ENCODE assay signal across 12 cellular contexts in the genomic region with DNA sequence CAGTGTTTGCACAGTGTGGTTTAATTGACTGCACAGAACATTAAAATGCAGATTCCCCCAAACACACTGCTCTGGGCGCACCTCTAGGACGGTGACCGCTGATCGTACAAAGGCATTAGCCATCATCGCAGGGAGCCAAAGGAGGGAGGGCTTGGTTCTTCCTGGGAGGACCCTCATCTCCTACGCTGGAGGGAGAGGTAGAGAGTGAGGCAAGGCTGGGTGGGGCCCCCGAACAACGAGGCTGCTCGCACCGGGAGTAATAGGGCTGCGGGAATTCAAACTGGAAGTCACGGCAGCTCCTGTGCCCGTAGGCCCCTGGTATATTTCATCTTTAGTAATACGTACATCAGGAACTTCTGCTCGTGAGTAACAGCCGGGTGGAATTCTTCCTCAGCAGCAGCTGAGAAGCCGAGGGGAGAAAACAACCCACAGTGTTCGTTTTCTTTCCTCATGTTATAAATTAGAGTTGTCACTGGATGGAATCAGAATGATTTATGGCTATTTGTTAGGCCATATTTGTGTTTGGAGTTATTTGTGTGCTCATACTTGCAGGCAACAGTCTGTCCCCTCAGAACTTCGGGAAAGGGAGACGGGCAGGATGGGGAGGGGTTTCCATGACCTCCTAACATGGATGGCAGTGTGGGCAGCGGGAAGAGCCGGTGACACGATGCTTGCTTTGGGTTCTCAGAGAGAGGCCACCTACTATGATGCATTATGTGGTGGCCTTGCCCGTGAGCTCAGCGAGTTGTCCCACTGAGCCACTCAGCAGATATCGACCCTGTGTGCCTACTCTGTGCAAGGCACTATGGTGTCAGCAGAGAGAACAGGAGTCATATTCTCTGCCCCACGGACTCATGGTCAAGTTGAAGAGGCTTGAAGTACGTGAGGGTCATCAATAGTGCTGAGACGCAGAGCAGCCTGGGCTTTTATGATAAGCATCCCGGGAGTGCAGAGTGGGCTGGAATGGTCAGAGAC.
"Had no signal": no experiment of that assay in that cellular context is flagged by ENCODE, and none has a peak within 500 bp of the region (broad histone marks: within the 10 kb centered on the region; RNA-seq: fewer than 3 reads in every experiment).

No MANE protein-coding gene starts in this region.

- H3K4me3 ChIP-seq: gastrocnemius medialis, left lung, lower lobe of right lung, ovary, smooth muscle cell had no signal

- H3K9me3 Mint-ChIP-seq: memory B cell; mesothelial cell of epicardium; natural killer cell treated with Interleukin-12 subunit alpha and Interleukin-12 subunit beta and Interleukin-15 and Interleukin-18, amount 100 ng/mL, for 72 hours had no signal

- DNase-seq: dermis blood vessel endothelial cell; gastrocnemius medialis; left lung; lower lobe of right lung; ovary; right cardiac atrium; stimulated activated CD4-positive, alpha-beta T cell treated with anti-CD3 and anti-CD28 coated beads, Interleukin-2, amount 100 ng/mL, for 48 hours; stimulated activated naive CD4-positive, alpha-beta T cell treated with Interleukin-2 at 50 U/mL for 16 hours had no signal

- H3K27me3 ChIP-seq: gastrocnemius medialis, ovary had no signal

- H3K36me3 ChIP-seq: gastrocnemius medialis, left lung, lower lobe of right lung, ovary had no signal

- H3K4me1 Mint-ChIP-seq: memory B cell had no signal

- H3K4me3 Mint-ChIP-seq: memory B cell; mesothelial cell of epicardium; natural killer cell treated with Interleukin-12 subunit alpha and Interleukin-12 subunit beta and Interleukin-15 and Interleukin-18, amount 100 ng/mL, for 72 hours had no signal

- H3K36me3 Mint-ChIP-seq: memory B cell; mesothelial cell of epicardium; natural killer cell treated with Interleukin-12 subunit alpha and Interleukin-12 subunit beta and Interleukin-15 and Interleukin-18, amount 100 ng/mL, for 72 hours had no signal

- ATAC-seq: gastrocnemius medialis; left lung; lower lobe of right lung; natural killer cell treated with Interleukin-12 subunit alpha and Interleukin-12 subunit beta and Interleukin-15 and Interleukin-18, amount 100 ng/mL, for 72 hours; right cardiac atrium had no signal

- H3K27ac ChIP-seq: gastrocnemius medialis, left lung, lower lobe of right lung, ovary had no signal

- H3K27ac Mint-ChIP-seq: memory B cell; mesothelial cell of epicardium; natural killer cell treated with Interleukin-12 subunit alpha and Interleukin-12 subunit beta and Interleukin-15 and Interleukin-18, amount 100 ng/mL, for 72 hours had no signal

- H3K4me1 ChIP-seq: gastrocnemius medialis, left lung, lower lobe of right lung had no signal

- H3K9me3 ChIP-seq: gastrocnemius medialis, left lung, lower lobe of right lung, ovary had no signal
